Comparison of ENCODE assay signal across 13 cellular contexts in genomic region chr16:63617990-63618763, GRCh38.
A peak's percentile ranks its signal among the peaks of the same experiment; 100 is the strongest.
DNase-seq lines count a peak whose midpoint lies in the region; ATAC-seq, FAIRE-seq and TF ChIP-seq lines count a peak whose summit lies in the region.
"Had no signal": no experiment of that assay in that cellular context is flagged by ENCODE, and none has a peak within 500 bp of the region (broad histone marks: within the 10 kb centered on the region; RNA-seq: fewer than 3 reads in every experiment).

No MANE protein-coding gene starts in this region.

- TF ChIP-seq RAD21 in A549 (conservative IDR thresholded peaks at IDR 0.05 in 1 of 2, IDR thresholded peaks at IDR 0.05 in 1 of 2), result no peak

- intact Hi-C loops in left lung (cut with DNase I), result no loop called here

- peak; percentile 76 to 93 for ATAC-seq in A549
- peak; percentile 48 for ATAC-seq in left lung
- ATAC-seq in GM21529 (IDR thresholded peaks at IDR 0.05; ENCODE audit: unreplicated experiment), result no peak

- peaks cover 3% of the 10 kb centered on the region for H3K27me3 Mint-ChIP-seq in nephron progenitor cell (ENCODE audit: low read depth, poor library complexity)
- H3K27me3 Mint-ChIP-seq: activated naive CD4-positive, alpha-beta T cell treated with anti-CD3 and anti-CD28 coated beads, Interleukin-2, amount 50 U/mL, for 24 hours; B cell had no signal

- H3K4me3 ChIP-seq in A549, result peak overlapping the region; percentile 61
- H3K4me3 ChIP-seq in epithelial cell of esophagus (ENCODE audit: low read length), result peak overlapping the region; percentile 51
- H3K4me3 ChIP-seq in left lung, result peak overlapping the region in 1 of 2 donors; percentile 16

- CTCF ChIA-PET in A549 (lab: Yijun Ruan, JAX), result no interaction called here

- no peaks in the 10 kb centered on the region for H3K36me3 ChIP-seq in left lung

- no peak for TF ChIP-seq EP300 in A549 (IDR thresholded peaks at IDR 0.05)

- TF ChIP-seq CTCF in A549 (IDR thresholded peaks at IDR 0.05), result no peak
- no peak for TF ChIP-seq CTCF in epithelial cell of esophagus (IDR thresholded peaks at IDR 0.05; ENCODE audit: insufficient read depth, low read depth, low read length, missing control alignments)
- no peak for TF ChIP-seq CTCF in left lung (IDR thresholded peaks at IDR 0.05)
- TF ChIP-seq CTCF in nephron progenitor cell (IDR thresholded peaks at IDR 0.05), result no peak

- peak overlapping the region; percentile 51 to 77; a peak in 1 of 6 replicates for H3K27ac ChIP-seq in A549
- no peak overlapping the region for H3K27ac ChIP-seq in left lung
- H3K27ac ChIP-seq: HL-60 had no signal

- POLR2A ChIA-PET in A549 (lab: Yijun Ruan, JAX), result no interaction called here

- H3K9me3 ChIP-seq in A549, result no peaks in the 10 kb centered on the region
- H3K9me3 ChIP-seq in left lung, result peaks cover 0 to 3% of the 10 kb centered on the region in 2 donors

- peaks cover 12% of the 10 kb centered on the region; the same call in 2 of the 3 replicates for H3K4me1 ChIP-seq in A549
- H3K4me1 ChIP-seq in left lung, result no peaks in the 10 kb centered on the region

- peak overlapping the region; percentile 71 for H3K4me2 ChIP-seq in A549

- no peak overlapping the region for H3K4me3 Mint-ChIP-seq in nephron progenitor cell
- H3K4me3 Mint-ChIP-seq: activated naive CD4-positive, alpha-beta T cell treated with anti-CD3 and anti-CD28 coated beads, Interleukin-2, amount 50 U/mL, for 24 hours; B cell had no signal

- H3K9me3 Mint-ChIP-seq in nephron progenitor cell, result peaks cover 3% of the 10 kb centered on the region

- H3K4me1 Mint-ChIP-seq in nephron progenitor cell, result no peaks in the 10 kb centered on the region
- H3K4me1 Mint-ChIP-seq: activated naive CD4-positive, alpha-beta T cell treated with anti-CD3 and anti-CD28 coated beads, Interleukin-2, amount 50 U/mL, for 24 hours; B cell had no signal

- DNase-seq in A549 (ENCODE audit: low read depth in 1 of 2, low spot score in 1 of 2) (peak; percentile 20 to 73), NCI-H226 (peak; percentile 60), epithelial cell of esophagus (ENCODE audit: low read depth) (peak; percentile 20), left lung (peak in 1 of 2 donors; percentile 68), nephron progenitor cell (no peak), amniotic stem cell (lab: John Stamatoyannopoulos, UW) (no peak)
- DNase-seq in activated CD4-positive, alpha-beta T cell treated with anti-CD3 and anti-CD28 coated beads for 4 hours, result no peak
- DNase-seq: activated CD4-positive, CD25-positive, alpha-beta regulatory T cell; occipital lobe had no signal

- H3K27ac Mint-ChIP-seq in nephron progenitor cell, result no peak overlapping the region
- H3K27ac Mint-ChIP-seq: activated naive CD4-positive, alpha-beta T cell treated with anti-CD3 and anti-CD28 coated beads, Interleukin-2, amount 50 U/mL, for 24 hours; B cell had no signal

- H3K36me3 Mint-ChIP-seq in nephron progenitor cell (ENCODE audit: low read depth), result no peaks in the 10 kb centered on the region
- H3K36me3 Mint-ChIP-seq: activated naive CD4-positive, alpha-beta T cell treated with anti-CD3 and anti-CD28 coated beads, Interleukin-2, amount 50 U/mL, for 24 hours had no signal

- H3K27me3 ChIP-seq in left lung, result peaks cover 0 to 18% of the 10 kb centered on the region in 2 donors

- 62% methylated on average over 13 of the region's 16 CpGs for WGBS in A549 (ENCODE audit: missing lambda C conversion rate)

- TF ChIP-seq POLR2A in A549 (IDR thresholded peaks at IDR 0.05; ENCODE audit: low read length), result peak; percentile 51

- no peak for FAIRE-seq in A549 (lab: Jason Lieb, UNC)

TF ChIP-seq in A549, 52 proteins besides CTCF, POLR2A, EP300 and RAD21:
- TF ChIP-seq MAZ (IDR thresholded peaks at IDR 0.05; ENCODE audit: borderline replicate concordance, low read depth, low read length), result no peak
- no peak for TF ChIP-seq HOXA7 (CRISPR knock-in tag; IDR thresholded peaks at IDR 0.05)
- no peak for TF ChIP-seq KDM1A (IDR thresholded peaks at IDR 0.05; ENCODE audit: low read depth)
- TF ChIP-seq EHMT2 (IDR thresholded peaks at IDR 0.05; ENCODE audit: low read depth), result no peak
- no peak for TF ChIP-seq CEBPB (IDR thresholded peaks at IDR 0.05)
- TF ChIP-seq BHLHE40 (IDR thresholded peaks at IDR 0.05; ENCODE audit: low read depth, low read length), result no peak
- TF ChIP-seq FOXS1 (CRISPR knock-in tag; IDR thresholded peaks at IDR 0.05), result no peak
- TF ChIP-seq HEYL (CRISPR knock-in tag; IDR thresholded peaks at IDR 0.05), result no peak

Comparison
In these comparisons a context has a peak if more than half of its experiments do, and no peak if none do; other contexts are left out.
1. DNase-seq: peak in A549 (2 of 2), NCI-H226 (single experiment) and epithelial cell of esophagus (single experiment); none in nephron progenitor cell (single experiment), activated CD4-positive, alpha-beta T cell treated with anti-CD3 and anti-CD28 coated beads for 4 hours (0 of 2) and amniotic stem cell (single experiment).
2. H3K27ac ChIP-seq: peak in A549 (2 of 2); none in left lung (0 of 2).